Comparison of ENCODE assay signal across 11 cellular contexts in genomic region chr18:54210463-54210862, GRCh38. TPM values are rescaled to one million over a fixed set of nuclear protein-coding genes. Genes with fewer than 3 reads are reported as not detected.
A peak's percentile ranks its signal among the peaks of the same experiment; 100 is the strongest.
DNase-seq lines count a peak whose midpoint lies in the region; ATAC-seq, FAIRE-seq and TF ChIP-seq lines count a peak whose summit lies in the region.
"Had no signal": no experiment of that assay in that cellular context is flagged by ENCODE, and none has a peak within 500 bp of the region (broad histone marks: within the 10 kb centered on the region; RNA-seq: fewer than 3 reads in every experiment).

No MANE protein-coding gene starts in this region.

- H3K27ac ChIP-seq in Peyer's patch: no peak overlapping the region

- no peak overlapping the region for H3K4me3 Mint-ChIP-seq in activated naive CD8-positive, alpha-beta T cell treated with anti-CD3 and anti-CD28 coated beads for 36 hours

- no peaks in the 10 kb centered on the region for H3K27me3 Mint-ChIP-seq in activated naive CD8-positive, alpha-beta T cell treated with anti-CD3 and anti-CD28 coated beads for 36 hours

- no peak for TF ChIP-seq POLR2A in GM12891 (IDR thresholded peaks at IDR 0.05; ENCODE audit: low read depth, low read length)
- TF ChIP-seq POLR2A in Peyer's patch (IDR thresholded peaks at IDR 0.05): no peak

- H3K4me1 ChIP-seq in Peyer's patch: peaks cover 0 to 16% (median 2%) of the 10 kb centered on the region in 4 donors

- peaks cover 10% of the 10 kb centered on the region for H3K36me3 Mint-ChIP-seq in activated naive CD8-positive, alpha-beta T cell treated with anti-CD3 and anti-CD28 coated beads for 36 hours

- no peaks in the 10 kb centered on the region for H3K27me3 ChIP-seq in Peyer's patch

- no peak for DNase-seq in GM12891 (ENCODE audit: insufficient read length, low spot score)
- no peak for DNase-seq in activated naive CD8-positive, alpha-beta T cell treated with anti-CD3 and anti-CD28 coated beads for 36 hours
- no peak for DNase-seq in Peyer's patch
- DNase-seq in GM19238 (ENCODE audit: insufficient read length, low spot score): no peak
- no peak for DNase-seq in NCI-H128 (lab: John Stamatoyannopoulos, UW; ENCODE audit: unreplicated experiment)
- no peak for DNase-seq in left lobe of liver (ENCODE audit: low spot score)
- DNase-seq: activated CD8-positive, alpha-beta memory T cell treated with anti-CD3 and anti-CD28 coated beads for 24 hours; effector CD4-positive, alpha-beta T cell; trophoblast cell had no signal

- H3K9me3 ChIP-seq in Peyer's patch: no peaks in the 10 kb centered on the region

- H3K27ac Mint-ChIP-seq in activated naive CD8-positive, alpha-beta T cell treated with anti-CD3 and anti-CD28 coated beads for 36 hours: peak overlapping the region; percentile 52

- H3K9me3 Mint-ChIP-seq in activated naive CD8-positive, alpha-beta T cell treated with anti-CD3 and anti-CD28 coated beads for 36 hours: no peaks in the 10 kb centered on the region

- peaks cover 53% of the 10 kb centered on the region for H3K4me1 Mint-ChIP-seq in activated naive CD8-positive, alpha-beta T cell treated with anti-CD3 and anti-CD28 coated beads for 36 hours

- no peak for TF ChIP-seq CTCF in Peyer's patch (IDR thresholded peaks at IDR 0.05)

- no peak overlapping the region for H3K4me3 ChIP-seq in Peyer's patch

- peak; percentile 74 for FAIRE-seq in GM12891 (lab: Jason Lieb, UNC)

- peak; percentile 37 for ATAC-seq in GM19372 (IDR thresholded peaks at IDR 0.05; ENCODE audit: low read depth, unreplicated experiment)
- ATAC-seq in HG03108 (IDR thresholded peaks at IDR 0.05; ENCODE audit: unreplicated experiment): peak; percentile 22
- ATAC-seq in left lobe of liver: no peak

- H3K36me3 ChIP-seq in Peyer's patch: no peaks in the 10 kb centered on the region

TF ChIP-seq in GM12891, 5 proteins besides CTCF, POLR2A, EP300 and RAD21:
- TF ChIP-seq POU2F2 (IDR thresholded peaks at IDR 0.05; ENCODE audit: low read depth, low read length) (no peak), POLR2AphosphoS5 (IDR thresholded peaks at IDR 0.05; ENCODE audit: low read depth, low read length) (no peak), TAF1 (IDR thresholded peaks at IDR 0.05; ENCODE audit: low read depth, low read length) (no peak), PAX5 (IDR thresholded peaks at IDR 0.05; ENCODE audit: insufficient read depth, low read length, severe bottlenecking) (no peak), SPI1 (IDR thresholded peaks at IDR 0.05; ENCODE audit: low read depth, low read length) (no peak)
TF ChIP-seq in GM12891: peak in this region for 0.

RNA-seq across cellular contexts. Expression of gene MBD2, which starts 14.0 kb away (rescaled TPM):
- polyA plus RNA-seq in GM12891 (2012; ENCODE audit: low read depth, missing spikeins): 46.0 TPM
- total RNA-seq in activated naive CD8-positive, alpha-beta T cell treated with anti-CD3 and anti-CD28 coated beads for 36 hours: 100 to 1,000 TPM; 116 to 133 TPM
- total RNA-seq in Peyer's patch (10 to 100 TPM; 27.5 to 44.6 (median 34.0) TPM), left lobe of liver (29.1 TPM)

RNA-seq across cellular contexts. Expression of gene POLI, which starts 58.9 kb away (rescaled TPM):
- 6.1 TPM for polyA plus RNA-seq in GM12891 (2012; ENCODE audit: low read depth, missing spikeins)
- total RNA-seq in activated naive CD8-positive, alpha-beta T cell treated with anti-CD3 and anti-CD28 coated beads for 36 hours: 10 to 100 TPM; 10.3 to 11.2 TPM
- 10 to 100 TPM; 12.3 to 35.5 (median 25.0) TPM for total RNA-seq in Peyer's patch
- 12.8 TPM for total RNA-seq in left lobe of liver
